In the genomic region with DNA sequence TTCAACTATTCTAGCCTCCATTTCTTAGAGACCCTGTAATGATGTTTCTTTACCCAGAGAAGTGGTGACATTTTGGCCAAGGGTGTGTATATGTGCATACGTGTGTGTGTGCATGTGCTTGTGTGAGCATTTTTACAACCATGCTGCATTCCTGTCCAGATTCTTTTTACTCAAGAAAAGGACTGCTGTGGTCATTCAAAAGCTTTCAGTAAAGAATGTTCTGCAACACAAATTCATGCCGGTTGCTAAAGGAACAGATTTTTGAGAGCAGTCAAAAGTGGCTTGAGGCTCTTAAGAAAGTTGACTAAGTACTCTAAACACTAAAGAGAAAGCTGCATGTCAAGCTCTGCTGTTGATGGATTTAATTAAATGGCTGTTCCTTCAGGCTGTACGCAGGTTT, we compare ENCODE assay signal across 21 cellular contexts.
"Had no signal": no experiment of that assay in that cellular context is flagged by ENCODE, and none has a peak within 500 bp of the region (broad histone marks: within the 10 kb centered on the region; RNA-seq: fewer than 3 reads in every experiment).

No MANE protein-coding gene starts in this region.

- H3K9me3 ChIP-seq: ovary, right lobe of liver, spleen, stomach, tibial artery had no signal

- H3K27me3 ChIP-seq: ovary, right lobe of liver, spleen, stomach, tibial artery had no signal

- H3K36me3 Mint-ChIP-seq: natural killer cell; stimulated activated memory B cell treated with anti-CD40 and anti-IgM and Interleukin-4, amounts not matched to agents 10 μg/mL and 1 μg/mL and 100 μg/mL, for 72 hours had no signal

- H3K27me3 Mint-ChIP-seq: progenitor cell of endocrine pancreas; stimulated activated memory B cell treated with anti-CD40 and anti-IgM and Interleukin-4, amounts not matched to agents 10 μg/mL and 1 μg/mL and 100 μg/mL, for 72 hours had no signal

- H3K36me3 ChIP-seq: ovary, right lobe of liver, spleen, stomach, tibial artery had no signal

- H3K9me3 Mint-ChIP-seq: natural killer cell; stimulated activated memory B cell treated with anti-CD40 and anti-IgM and Interleukin-4, amounts not matched to agents 10 μg/mL and 1 μg/mL and 100 μg/mL, for 72 hours had no signal

- H3K4me3 Mint-ChIP-seq: natural killer cell; neural crest cell; stimulated activated memory B cell treated with anti-CD40 and anti-IgM and Interleukin-4, amounts not matched to agents 10 μg/mL and 1 μg/mL and 100 μg/mL, for 72 hours had no signal

- ATAC-seq: left colon; natural killer cell; right lobe of liver; stimulated activated memory B cell treated with anti-CD40 and anti-IgM and Interleukin-4, amounts not matched to agents 10 μg/mL and 1 μg/mL and 100 μg/mL, for 72 hours had no signal

- H3K4me3 ChIP-seq: coronary artery, ovary, right lobe of liver, spleen, stomach, tibial artery had no signal

- H3K4me1 Mint-ChIP-seq: stimulated activated memory B cell treated with anti-CD40 and anti-IgM and Interleukin-4, amounts not matched to agents 10 μg/mL and 1 μg/mL and 100 μg/mL, for 72 hours had no signal

- H3K27ac ChIP-seq: coronary artery, ovary, right lobe of liver, spleen, stomach, tibial artery had no signal

- DNase-seq: caudate nucleus; effector CD4-positive, alpha-beta T cell; foreskin melanocyte; head of caudate nucleus; hippocampal formation; left colon; natural killer cell; nucleus accumbens; ovary; right lobe of liver; spleen; stimulated activated CD4-positive, alpha-beta T cell treated with anti-CD3 and anti-CD28 coated beads, Interleukin-15, amount 100 ng/mL, for 24 hours; stimulated activated CD4-positive, alpha-beta T cell treated with anti-CD3 and anti-CD28 coated beads, Interleukin-1b, Interleukin-23, amount 100 ng/mL, for 48 hours; stimulated activated CD4-positive, alpha-beta T cell treated with anti-CD3 and anti-CD28 coated beads, Interleukin-4, amount 100 ng/mL, for 24 hours; stomach; substantia nigra; tibial artery had no signal

- H3K4me1 ChIP-seq: right lobe of liver, spleen, stomach, tibial artery had no signal

- H3K27ac Mint-ChIP-seq: natural killer cell; progenitor cell of endocrine pancreas; stimulated activated memory B cell treated with anti-CD40 and anti-IgM and Interleukin-4, amounts not matched to agents 10 μg/mL and 1 μg/mL and 100 μg/mL, for 72 hours had no signal
